In the genomic region with DNA sequence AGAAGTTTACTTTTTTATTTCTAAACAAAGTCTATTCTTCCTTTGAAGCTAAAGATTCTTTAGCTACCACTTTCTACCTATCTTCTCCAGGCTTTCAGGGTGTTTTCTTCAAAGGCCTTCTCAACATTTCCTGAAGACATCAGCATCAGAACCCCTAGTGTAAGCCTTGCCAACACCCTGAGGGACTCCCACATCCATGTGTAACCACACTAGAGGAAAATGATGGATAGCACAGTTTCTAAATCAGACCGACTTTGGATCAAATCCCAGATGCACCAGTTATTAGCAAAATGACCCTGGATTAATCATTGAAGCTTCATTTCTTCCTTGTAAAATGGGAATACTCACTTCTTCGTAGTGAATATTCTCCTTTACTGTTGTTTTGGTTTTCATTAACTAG, we compare ENCODE assay signal across 18 cellular contexts. TPM values are rescaled to one million over a fixed set of nuclear protein-coding genes. Genes with fewer than 3 reads are reported as not detected.
DNase-seq lines count a peak whose midpoint lies in the region; ATAC-seq and TF ChIP-seq lines count a peak whose summit lies in the region.
"Had no signal": no experiment of that assay in that cellular context is flagged by ENCODE, and none has a peak within 500 bp of the region (broad histone marks: within the 10 kb centered on the region; RNA-seq: fewer than 3 reads in every experiment).

No MANE protein-coding gene starts in this region.

- H3K27me3 Mint-ChIP-seq in activated CD4-positive, alpha-beta T cell treated with anti-CD3 and anti-CD28 coated beads, Interleukin-2, amount 10 ng/mL, durations not matched to agents 7 days and 5 days, result no peaks in the 10 kb centered on the region
- H3K27me3 Mint-ChIP-seq: CD4-positive, alpha-beta memory T cell had no signal

- no peak overlapping the region for H3K4me3 Mint-ChIP-seq in activated CD4-positive, alpha-beta T cell treated with anti-CD3 and anti-CD28 coated beads, Interleukin-2, amount 10 ng/mL, durations not matched to agents 7 days and 5 days
- H3K4me3 Mint-ChIP-seq: CD14-positive monocyte; CD4-positive, alpha-beta memory T cell had no signal

- no peaks in the 10 kb centered on the region for H3K9me3 Mint-ChIP-seq in activated CD4-positive, alpha-beta T cell treated with anti-CD3 and anti-CD28 coated beads, Interleukin-2, amount 10 ng/mL, durations not matched to agents 7 days and 5 days
- H3K9me3 Mint-ChIP-seq: CD14-positive monocyte had no signal

- no peaks in the 10 kb centered on the region for H3K27me3 ChIP-seq in psoas muscle (ENCODE audit: insufficient read depth in 3 of 3, low read length in 2 of 3)
- H3K27me3 ChIP-seq: BLaER1 had no signal

- ATAC-seq in psoas muscle (no peak), GM19328 (IDR thresholded peaks at IDR 0.05; ENCODE audit: unreplicated experiment) (no peak)

- in situ Hi-C loops in astrocyte of the spinal cord (cut with HindIII; ENCODE audit: low sequenced_read_pairs), result no loop called here

- H3K27ac Mint-ChIP-seq in activated CD4-positive, alpha-beta T cell treated with anti-CD3 and anti-CD28 coated beads, Interleukin-2, amount 10 ng/mL, durations not matched to agents 7 days and 5 days, result no peak overlapping the region
- H3K27ac Mint-ChIP-seq: CD14-positive monocyte; CD4-positive, alpha-beta memory T cell had no signal

- no peaks in the 10 kb centered on the region for H3K36me3 ChIP-seq in psoas muscle (ENCODE audit: insufficient read depth in 1 of 2, low read depth in 1 of 2)
- H3K36me3 ChIP-seq: BLaER1, HAP-1 had no signal

- no peaks in the 10 kb centered on the region for H3K4me1 Mint-ChIP-seq in activated CD4-positive, alpha-beta T cell treated with anti-CD3 and anti-CD28 coated beads, Interleukin-2, amount 10 ng/mL, durations not matched to agents 7 days and 5 days
- H3K4me1 Mint-ChIP-seq: CD14-positive monocyte; CD4-positive, alpha-beta memory T cell had no signal

- DNase-seq in M059J (ENCODE audit: low read depth) (peak; percentile 61), RPMI7951 (ENCODE audit: low read depth) (peak; percentile 55), astrocyte of the spinal cord (ENCODE audit: low read depth, low spot score) (peak; percentile 8), psoas muscle (no peak), putamen (ENCODE audit: low spot score) (no peak)
- no peak for DNase-seq in activated CD4-positive, alpha-beta T cell treated with anti-CD3 and anti-CD28 coated beads, Interleukin-2, amount 10 ng/mL, durations not matched to agents 7 days and 5 days
- DNase-seq: 8988T; CD4-positive, alpha-beta memory T cell; DMS153; DMS79; GDM1; GM23248 had no signal

- H3K9me3 ChIP-seq in psoas muscle, result no peaks in the 10 kb centered on the region
- H3K9me3 ChIP-seq: BLaER1, HAP-1 had no signal

- H3K27ac ChIP-seq in psoas muscle, result peak overlapping the region; percentile 96
- H3K27ac ChIP-seq: BLaER1, GM23248, HL-60 had no signal

- no peak overlapping the region for H3K4me3 ChIP-seq in astrocyte of the spinal cord (ENCODE audit: low read depth, low read length)
- H3K4me3 ChIP-seq in psoas muscle, result no peak overlapping the region
- H3K4me3 ChIP-seq: BLaER1, GM23248, HAP-1 had no signal

- peaks cover 16% of the 10 kb centered on the region for H3K4me1 ChIP-seq in psoas muscle
- H3K4me1 ChIP-seq: BLaER1, HAP-1 had no signal

- intact Hi-C loops in psoas muscle (cut with DNase I), result loop anchor here (2.0 to 5.0 kb wide), 2 partner anchors 40 to 41 kb away; no protein-coding TSS in a partner anchor

- TF ChIP-seq CTCF in astrocyte of the spinal cord (IDR thresholded peaks at IDR 0.05; ENCODE audit: low read depth, low read length), result no peak
- TF ChIP-seq CTCF in psoas muscle (IDR thresholded peaks at IDR 0.05), result no peak

- POLR2A ChIA-PET in activated CD4-positive, alpha-beta T cell treated with anti-CD3 and anti-CD28 coated beads, Interleukin-2, amount 10 ng/mL, durations not matched to agents 7 days and 5 days (lab: Charles Lee), result no interaction called here

- H3K36me3 Mint-ChIP-seq in activated CD4-positive, alpha-beta T cell treated with anti-CD3 and anti-CD28 coated beads, Interleukin-2, amount 10 ng/mL, durations not matched to agents 7 days and 5 days (ENCODE audit: low read depth), result no peaks in the 10 kb centered on the region
- H3K36me3 Mint-ChIP-seq: CD14-positive monocyte; CD4-positive, alpha-beta memory T cell had no signal

- CTCF ChIA-PET in activated CD4-positive, alpha-beta T cell treated with anti-CD3 and anti-CD28 coated beads, Interleukin-2, amount 10 ng/mL, durations not matched to agents 7 days and 5 days (lab: Charles Lee), result no interaction called here

- WGBS in psoas muscle, 3 donors, result 73 to 78% (median 77%) methylated on average over 2 of the region's 2 CpGs

RNA-seq across cellular contexts. Expression of a gene that starts 4.7 kb away (rescaled TPM):
- total RNA-seq in M059J (2014; rRNA removed; shearing (Covaris generic)), result 0.52 and 0.71 TPM in 2 replicates
- total RNA-seq in RPMI7951 (2014; rRNA removed; shearing (Covaris generic)), result 0.10 and 0.12 TPM in 2 replicates
- 1,000 to 10,000 TPM; 4,462 to 7,650 (median 6,674) TPM for total RNA-seq in psoas muscle
- 100 to 1,000 TPM; 137 to 248 (median 173) TPM for polyA plus RNA-seq in psoas muscle
- 10 to 100 TPM; 11.6 to 12.3 TPM for total RNA-seq in activated CD4-positive, alpha-beta T cell treated with anti-CD3 and anti-CD28 coated beads, Interleukin-2, amount 10 ng/mL, durations not matched to agents 7 days and 5 days
- total RNA-seq: GM23248, H4 had no signal

Comparison
In these comparisons a context has a peak if more than half of its experiments do, and no peak if none do; other contexts are left out.
1. DNase-seq: peak in M059J (single experiment), RPMI7951 (single experiment) and astrocyte of the spinal cord (single experiment); none in psoas muscle (0 of 2), putamen (single experiment) and activated CD4-positive, alpha-beta T cell treated with anti-CD3 and anti-CD28 coated beads, Interleukin-2, amount 10 ng/mL, durations not matched to agents 7 days and 5 days (single experiment).
2. RNA of a gene that starts 4.7 kb away (total RNA-seq): 4,462 to 7,650 TPM in psoas muscle; 11.6 to 12.3 TPM in activated CD4-positive, alpha-beta T cell treated with anti-CD3 and anti-CD28 coated beads, Interleukin-2, amount 10 ng/mL, durations not matched to agents 7 days and 5 days, 0.52 to 0.71 TPM in M059J and 0.10 to 0.12 TPM in RPMI7951; every median in the first group is over 100 times any median in the second.